1 cellular context compared by ENCODE assay signal in the genomic region with DNA sequence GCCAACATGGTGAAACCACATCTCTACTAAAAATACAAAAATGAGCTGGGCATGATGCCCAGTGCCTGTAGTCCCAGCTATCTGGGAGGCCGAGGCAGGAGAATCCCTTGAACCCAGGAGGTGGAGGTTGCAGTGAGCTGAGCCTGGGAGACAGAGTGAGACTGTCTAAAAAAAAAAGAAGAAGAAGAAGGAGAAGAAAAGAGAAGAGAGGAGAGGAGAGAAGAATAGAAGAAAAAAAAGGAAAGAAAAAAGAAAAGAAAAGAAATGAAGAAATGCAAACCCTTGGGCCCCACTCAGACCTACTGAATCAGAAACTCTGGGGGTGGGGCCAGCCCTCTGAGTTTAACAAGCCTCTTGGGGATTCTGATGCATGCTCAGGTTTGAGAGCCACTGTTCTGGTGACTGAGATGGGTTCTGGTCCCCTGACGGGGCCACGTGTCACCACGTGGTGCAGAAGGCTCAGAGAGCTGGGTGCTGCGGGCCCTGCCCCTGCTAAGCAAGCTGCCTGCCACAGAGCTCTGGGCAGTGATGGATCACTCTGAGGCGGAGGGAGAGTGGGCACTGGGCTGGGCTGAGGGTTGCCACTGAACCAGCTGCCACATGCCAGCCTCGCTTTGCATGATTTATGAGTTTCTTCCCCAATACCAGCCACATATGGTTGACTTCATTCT.
TF ChIP-seq lines count a peak whose summit lies in the region.

No MANE protein-coding gene starts in this region.

TF ChIP-seq in GM12878, 131 proteins besides CTCF, POLR2A, EP300 and RAD21 (continued from another document and continues in another):
- TF ChIP-seq, protein P1, sequence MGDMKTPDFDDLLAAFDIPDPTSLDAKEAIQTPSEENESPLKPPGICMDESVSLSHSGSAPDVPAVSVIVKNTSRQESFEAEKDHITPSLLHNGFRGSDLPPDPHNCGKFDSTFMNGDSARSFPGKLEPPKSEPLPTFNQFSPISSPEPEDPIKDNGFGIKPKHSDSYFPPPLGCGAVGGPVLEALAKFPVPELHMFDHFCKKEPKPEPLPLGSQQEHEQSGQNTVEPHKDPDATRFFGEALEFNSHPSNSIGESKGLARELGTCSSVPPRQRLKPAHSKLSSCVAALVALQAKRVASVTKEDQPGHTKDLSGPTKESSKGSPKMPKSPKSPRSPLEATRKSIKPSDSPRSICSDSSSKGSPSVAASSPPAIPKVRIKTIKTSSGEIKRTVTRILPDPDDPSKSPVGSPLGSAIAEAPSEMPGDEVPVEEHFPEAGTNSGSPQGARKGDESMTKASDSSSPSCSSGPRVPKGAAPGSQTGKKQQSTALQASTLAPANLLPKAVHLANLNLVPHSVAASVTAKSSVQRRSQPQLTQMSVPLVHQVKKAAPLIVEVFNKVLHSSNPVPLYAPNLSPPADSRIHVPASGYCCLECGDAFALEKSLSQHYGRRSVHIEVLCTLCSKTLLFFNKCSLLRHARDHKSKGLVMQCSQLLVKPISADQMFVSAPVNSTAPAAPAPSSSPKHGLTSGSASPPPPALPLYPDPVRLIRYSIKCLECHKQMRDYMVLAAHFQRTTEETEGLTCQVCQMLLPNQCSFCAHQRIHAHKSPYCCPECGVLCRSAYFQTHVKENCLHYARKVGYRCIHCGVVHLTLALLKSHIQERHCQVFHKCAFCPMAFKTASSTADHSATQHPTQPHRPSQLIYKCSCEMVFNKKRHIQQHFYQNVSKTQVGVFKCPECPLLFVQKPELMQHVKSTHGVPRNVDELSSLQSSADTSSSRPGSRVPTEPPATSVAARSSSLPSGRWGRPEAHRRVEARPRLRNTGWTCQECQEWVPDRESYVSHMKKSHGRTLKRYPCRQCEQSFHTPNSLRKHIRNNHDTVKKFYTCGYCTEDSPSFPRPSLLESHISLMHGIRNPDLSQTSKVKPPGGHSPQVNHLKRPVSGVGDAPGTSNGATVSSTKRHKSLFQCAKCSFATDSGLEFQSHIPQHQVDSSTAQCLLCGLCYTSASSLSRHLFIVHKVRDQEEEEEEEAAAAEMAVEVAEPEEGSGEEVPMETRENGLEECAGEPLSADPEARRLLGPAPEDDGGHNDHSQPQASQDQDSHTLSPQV (IDR thresholded peaks at IDR 0.05) = peak; percentile 47; the same call in 1 of the 2 replicates
- no peak for TF ChIP-seq RUNX3 (IDR thresholded peaks at IDR 0.05; ENCODE audit: low read length)
- no peak for TF ChIP-seq CHD2 (IDR thresholded peaks at IDR 0.05; ENCODE audit: borderline replicate concordance, low read depth, low read length)
- TF ChIP-seq IKZF1 (conservative IDR thresholded peaks at IDR 0.05) = no peak
- no peak for TF ChIP-seq EED (IDR thresholded peaks at IDR 0.05; ENCODE audit: low read depth)
- TF ChIP-seq SREBF1 (IDR thresholded peaks at IDR 0.05; ENCODE audit: low read length) = no peak
- TF ChIP-seq IKZF2 (IDR thresholded peaks at IDR 0.05) = no peak
- no peak for TF ChIP-seq NFYA (IDR thresholded peaks at IDR 0.05; ENCODE audit: borderline replicate concordance, low read depth, low read length)
- TF ChIP-seq, protein P2, sequence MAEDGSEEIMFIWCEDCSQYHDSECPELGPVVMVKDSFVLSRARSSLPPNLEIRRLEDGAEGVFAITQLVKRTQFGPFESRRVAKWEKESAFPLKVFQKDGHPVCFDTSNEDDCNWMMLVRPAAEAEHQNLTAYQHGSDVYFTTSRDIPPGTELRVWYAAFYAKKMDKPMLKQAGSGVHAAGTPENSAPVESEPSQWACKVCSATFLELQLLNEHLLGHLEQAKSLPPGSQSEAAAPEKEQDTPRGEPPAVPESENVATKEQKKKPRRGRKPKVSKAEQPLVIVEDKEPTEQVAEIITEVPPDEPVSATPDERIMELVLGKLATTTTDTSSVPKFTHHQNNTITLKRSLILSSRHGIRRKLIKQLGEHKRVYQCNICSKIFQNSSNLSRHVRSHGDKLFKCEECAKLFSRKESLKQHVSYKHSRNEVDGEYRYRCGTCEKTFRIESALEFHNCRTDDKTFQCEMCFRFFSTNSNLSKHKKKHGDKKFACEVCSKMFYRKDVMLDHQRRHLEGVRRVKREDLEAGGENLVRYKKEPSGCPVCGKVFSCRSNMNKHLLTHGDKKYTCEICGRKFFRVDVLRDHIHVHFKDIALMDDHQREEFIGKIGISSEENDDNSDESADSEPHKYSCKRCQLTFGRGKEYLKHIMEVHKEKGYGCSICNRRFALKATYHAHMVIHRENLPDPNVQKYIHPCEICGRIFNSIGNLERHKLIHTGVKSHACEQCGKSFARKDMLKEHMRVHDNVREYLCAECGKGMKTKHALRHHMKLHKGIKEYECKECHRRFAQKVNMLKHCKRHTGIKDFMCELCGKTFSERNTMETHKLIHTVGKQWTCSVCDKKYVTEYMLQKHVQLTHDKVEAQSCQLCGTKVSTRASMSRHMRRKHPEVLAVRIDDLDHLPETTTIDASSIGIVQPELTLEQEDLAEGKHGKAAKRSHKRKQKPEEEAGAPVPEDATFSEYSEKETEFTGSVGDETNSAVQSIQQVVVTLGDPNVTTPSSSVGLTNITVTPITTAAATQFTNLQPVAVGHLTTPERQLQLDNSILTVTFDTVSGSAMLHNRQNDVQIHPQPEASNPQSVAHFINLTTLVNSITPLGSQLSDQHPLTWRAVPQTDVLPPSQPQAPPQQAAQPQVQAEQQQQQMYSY (CRISPR knock-in tag; IDR thresholded peaks at IDR 0.05) = no peak
- TF ChIP-seq NRF1 (conservative IDR thresholded peaks at IDR 0.05; ENCODE audit: low read depth, low read length) = no peak
- TF ChIP-seq ZBED1 (IDR thresholded peaks at IDR 0.05; ENCODE audit: borderline replicate concordance) = no peak
- TF ChIP-seq, protein P3, sequence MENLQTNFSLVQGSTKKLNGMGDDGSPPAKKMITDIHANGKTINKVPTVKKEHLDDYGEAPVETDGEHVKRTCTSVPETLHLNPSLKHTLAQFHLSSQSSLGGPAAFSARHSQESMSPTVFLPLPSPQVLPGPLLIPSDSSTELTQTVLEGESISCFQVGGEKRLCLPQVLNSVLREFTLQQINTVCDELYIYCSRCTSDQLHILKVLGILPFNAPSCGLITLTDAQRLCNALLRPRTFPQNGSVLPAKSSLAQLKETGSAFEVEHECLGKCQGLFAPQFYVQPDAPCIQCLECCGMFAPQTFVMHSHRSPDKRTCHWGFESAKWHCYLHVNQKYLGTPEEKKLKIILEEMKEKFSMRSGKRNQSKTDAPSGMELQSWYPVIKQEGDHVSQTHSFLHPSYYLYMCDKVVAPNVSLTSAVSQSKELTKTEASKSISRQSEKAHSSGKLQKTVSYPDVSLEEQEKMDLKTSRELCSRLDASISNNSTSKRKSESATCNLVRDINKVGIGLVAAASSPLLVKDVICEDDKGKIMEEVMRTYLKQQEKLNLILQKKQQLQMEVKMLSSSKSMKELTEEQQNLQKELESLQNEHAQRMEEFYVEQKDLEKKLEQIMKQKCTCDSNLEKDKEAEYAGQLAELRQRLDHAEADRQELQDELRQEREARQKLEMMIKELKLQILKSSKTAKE (IDR thresholded peaks at IDR 0.05; ENCODE audit: low read depth, poor library complexity, severe bottlenecking) = peak; percentile 29
- TF ChIP-seq POU2F2 (IDR thresholded peaks at IDR 0.05; ENCODE audit: borderline replicate concordance, low read depth, low read length) = no peak
- no peak for TF ChIP-seq SIN3A (IDR thresholded peaks at IDR 0.05; ENCODE audit: low read depth, low read length)
- peak; percentile 72 for TF ChIP-seq USF2 (IDR thresholded peaks at IDR 0.05; ENCODE audit: borderline replicate concordance, low read depth, low read length)
- TF ChIP-seq, protein P4, sequence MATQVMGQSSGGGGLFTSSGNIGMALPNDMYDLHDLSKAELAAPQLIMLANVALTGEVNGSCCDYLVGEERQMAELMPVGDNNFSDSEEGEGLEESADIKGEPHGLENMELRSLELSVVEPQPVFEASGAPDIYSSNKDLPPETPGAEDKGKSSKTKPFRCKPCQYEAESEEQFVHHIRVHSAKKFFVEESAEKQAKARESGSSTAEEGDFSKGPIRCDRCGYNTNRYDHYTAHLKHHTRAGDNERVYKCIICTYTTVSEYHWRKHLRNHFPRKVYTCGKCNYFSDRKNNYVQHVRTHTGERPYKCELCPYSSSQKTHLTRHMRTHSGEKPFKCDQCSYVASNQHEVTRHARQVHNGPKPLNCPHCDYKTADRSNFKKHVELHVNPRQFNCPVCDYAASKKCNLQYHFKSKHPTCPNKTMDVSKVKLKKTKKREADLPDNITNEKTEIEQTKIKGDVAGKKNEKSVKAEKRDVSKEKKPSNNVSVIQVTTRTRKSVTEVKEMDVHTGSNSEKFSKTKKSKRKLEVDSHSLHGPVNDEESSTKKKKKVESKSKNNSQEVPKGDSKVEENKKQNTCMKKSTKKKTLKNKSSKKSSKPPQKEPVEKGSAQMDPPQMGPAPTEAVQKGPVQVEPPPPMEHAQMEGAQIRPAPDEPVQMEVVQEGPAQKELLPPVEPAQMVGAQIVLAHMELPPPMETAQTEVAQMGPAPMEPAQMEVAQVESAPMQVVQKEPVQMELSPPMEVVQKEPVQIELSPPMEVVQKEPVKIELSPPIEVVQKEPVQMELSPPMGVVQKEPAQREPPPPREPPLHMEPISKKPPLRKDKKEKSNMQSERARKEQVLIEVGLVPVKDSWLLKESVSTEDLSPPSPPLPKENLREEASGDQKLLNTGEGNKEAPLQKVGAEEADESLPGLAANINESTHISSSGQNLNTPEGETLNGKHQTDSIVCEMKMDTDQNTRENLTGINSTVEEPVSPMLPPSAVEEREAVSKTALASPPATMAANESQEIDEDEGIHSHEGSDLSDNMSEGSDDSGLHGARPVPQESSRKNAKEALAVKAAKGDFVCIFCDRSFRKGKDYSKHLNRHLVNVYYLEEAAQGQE (IDR thresholded peaks at IDR 0.05; ENCODE audit: low read depth, low read length) = no peak
- TF ChIP-seq PAX8 (IDR thresholded peaks at IDR 0.05) = no peak
- TF ChIP-seq, protein P5, sequence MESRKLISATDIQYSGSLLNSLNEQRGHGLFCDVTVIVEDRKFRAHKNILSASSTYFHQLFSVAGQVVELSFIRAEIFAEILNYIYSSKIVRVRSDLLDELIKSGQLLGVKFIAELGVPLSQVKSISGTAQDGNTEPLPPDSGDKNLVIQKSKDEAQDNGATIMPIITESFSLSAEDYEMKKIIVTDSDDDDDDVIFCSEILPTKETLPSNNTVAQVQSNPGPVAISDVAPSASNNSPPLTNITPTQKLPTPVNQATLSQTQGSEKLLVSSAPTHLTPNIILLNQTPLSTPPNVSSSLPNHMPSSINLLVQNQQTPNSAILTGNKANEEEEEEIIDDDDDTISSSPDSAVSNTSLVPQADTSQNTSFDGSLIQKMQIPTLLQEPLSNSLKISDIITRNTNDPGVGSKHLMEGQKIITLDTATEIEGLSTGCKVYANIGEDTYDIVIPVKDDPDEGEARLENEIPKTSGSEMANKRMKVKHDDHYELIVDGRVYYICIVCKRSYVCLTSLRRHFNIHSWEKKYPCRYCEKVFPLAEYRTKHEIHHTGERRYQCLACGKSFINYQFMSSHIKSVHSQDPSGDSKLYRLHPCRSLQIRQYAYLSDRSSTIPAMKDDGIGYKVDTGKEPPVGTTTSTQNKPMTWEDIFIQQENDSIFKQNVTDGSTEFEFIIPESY (IDR thresholded peaks at IDR 0.05) = no peak
- TF ChIP-seq ZNF217 (IDR thresholded peaks at IDR 0.05) = no peak
- TF ChIP-seq, protein P6, sequence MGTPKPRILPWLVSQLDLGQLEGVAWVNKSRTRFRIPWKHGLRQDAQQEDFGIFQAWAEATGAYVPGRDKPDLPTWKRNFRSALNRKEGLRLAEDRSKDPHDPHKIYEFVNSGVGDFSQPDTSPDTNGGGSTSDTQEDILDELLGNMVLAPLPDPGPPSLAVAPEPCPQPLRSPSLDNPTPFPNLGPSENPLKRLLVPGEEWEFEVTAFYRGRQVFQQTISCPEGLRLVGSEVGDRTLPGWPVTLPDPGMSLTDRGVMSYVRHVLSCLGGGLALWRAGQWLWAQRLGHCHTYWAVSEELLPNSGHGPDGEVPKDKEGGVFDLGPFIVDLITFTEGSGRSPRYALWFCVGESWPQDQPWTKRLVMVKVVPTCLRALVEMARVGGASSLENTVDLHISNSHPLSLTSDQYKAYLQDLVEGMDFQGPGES (IDR thresholded peaks at IDR 0.05) = no peak
- no peak for TF ChIP-seq SIX5 (IDR thresholded peaks at IDR 0.05; ENCODE audit: low read depth, low read length, severe bottlenecking)
- TF ChIP-seq NBN (IDR thresholded peaks at IDR 0.05) = peak; percentile 72; the same call in 1 of the 2 replicates
- TF ChIP-seq, protein P7, sequence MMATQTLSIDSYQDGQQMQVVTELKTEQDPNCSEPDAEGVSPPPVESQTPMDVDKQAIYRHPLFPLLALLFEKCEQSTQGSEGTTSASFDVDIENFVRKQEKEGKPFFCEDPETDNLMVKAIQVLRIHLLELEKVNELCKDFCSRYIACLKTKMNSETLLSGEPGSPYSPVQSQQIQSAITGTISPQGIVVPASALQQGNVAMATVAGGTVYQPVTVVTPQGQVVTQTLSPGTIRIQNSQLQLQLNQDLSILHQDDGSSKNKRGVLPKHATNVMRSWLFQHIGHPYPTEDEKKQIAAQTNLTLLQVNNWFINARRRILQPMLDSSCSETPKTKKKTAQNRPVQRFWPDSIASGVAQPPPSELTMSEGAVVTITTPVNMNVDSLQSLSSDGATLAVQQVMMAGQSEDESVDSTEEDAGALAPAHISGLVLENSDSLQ (IDR thresholded peaks at IDR 0.05) = peak; percentile 77
- no peak for TF ChIP-seq ZNF207 (IDR thresholded peaks at IDR 0.05; ENCODE audit: borderline replicate concordance)
- no peak for TF ChIP-seq ZNF384 (IDR thresholded peaks at IDR 0.05; ENCODE audit: borderline replicate concordance, low read depth, low read length)
- TF ChIP-seq, protein P8, sequence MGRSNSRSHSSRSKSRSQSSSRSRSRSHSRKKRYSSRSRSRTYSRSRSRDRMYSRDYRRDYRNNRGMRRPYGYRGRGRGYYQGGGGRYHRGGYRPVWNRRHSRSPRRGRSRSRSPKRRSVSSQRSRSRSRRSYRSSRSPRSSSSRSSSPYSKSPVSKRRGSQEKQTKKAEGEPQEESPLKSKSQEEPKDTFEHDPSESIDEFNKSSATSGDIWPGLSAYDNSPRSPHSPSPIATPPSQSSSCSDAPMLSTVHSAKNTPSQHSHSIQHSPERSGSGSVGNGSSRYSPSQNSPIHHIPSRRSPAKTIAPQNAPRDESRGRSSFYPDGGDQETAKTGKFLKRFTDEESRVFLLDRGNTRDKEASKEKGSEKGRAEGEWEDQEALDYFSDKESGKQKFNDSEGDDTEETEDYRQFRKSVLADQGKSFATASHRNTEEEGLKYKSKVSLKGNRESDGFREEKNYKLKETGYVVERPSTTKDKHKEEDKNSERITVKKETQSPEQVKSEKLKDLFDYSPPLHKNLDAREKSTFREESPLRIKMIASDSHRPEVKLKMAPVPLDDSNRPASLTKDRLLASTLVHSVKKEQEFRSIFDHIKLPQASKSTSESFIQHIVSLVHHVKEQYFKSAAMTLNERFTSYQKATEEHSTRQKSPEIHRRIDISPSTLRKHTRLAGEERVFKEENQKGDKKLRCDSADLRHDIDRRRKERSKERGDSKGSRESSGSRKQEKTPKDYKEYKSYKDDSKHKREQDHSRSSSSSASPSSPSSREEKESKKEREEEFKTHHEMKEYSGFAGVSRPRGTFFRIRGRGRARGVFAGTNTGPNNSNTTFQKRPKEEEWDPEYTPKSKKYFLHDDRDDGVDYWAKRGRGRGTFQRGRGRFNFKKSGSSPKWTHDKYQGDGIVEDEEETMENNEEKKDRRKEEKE (IDR thresholded peaks at IDR 0.05) = no peak
- TF ChIP-seq STAT1 (conservative IDR thresholded peaks at IDR 0.05) = no peak
- no peak for TF ChIP-seq CBFB (IDR thresholded peaks at IDR 0.05; ENCODE audit: low read depth)
- TF ChIP-seq ASH2L (IDR thresholded peaks at IDR 0.05; ENCODE audit: borderline replicate concordance, low read depth) = no peak
- TF ChIP-seq ESRRA (IDR thresholded peaks at IDR 0.05; ENCODE audit: low read length) = no peak
